In the genomic region with DNA sequence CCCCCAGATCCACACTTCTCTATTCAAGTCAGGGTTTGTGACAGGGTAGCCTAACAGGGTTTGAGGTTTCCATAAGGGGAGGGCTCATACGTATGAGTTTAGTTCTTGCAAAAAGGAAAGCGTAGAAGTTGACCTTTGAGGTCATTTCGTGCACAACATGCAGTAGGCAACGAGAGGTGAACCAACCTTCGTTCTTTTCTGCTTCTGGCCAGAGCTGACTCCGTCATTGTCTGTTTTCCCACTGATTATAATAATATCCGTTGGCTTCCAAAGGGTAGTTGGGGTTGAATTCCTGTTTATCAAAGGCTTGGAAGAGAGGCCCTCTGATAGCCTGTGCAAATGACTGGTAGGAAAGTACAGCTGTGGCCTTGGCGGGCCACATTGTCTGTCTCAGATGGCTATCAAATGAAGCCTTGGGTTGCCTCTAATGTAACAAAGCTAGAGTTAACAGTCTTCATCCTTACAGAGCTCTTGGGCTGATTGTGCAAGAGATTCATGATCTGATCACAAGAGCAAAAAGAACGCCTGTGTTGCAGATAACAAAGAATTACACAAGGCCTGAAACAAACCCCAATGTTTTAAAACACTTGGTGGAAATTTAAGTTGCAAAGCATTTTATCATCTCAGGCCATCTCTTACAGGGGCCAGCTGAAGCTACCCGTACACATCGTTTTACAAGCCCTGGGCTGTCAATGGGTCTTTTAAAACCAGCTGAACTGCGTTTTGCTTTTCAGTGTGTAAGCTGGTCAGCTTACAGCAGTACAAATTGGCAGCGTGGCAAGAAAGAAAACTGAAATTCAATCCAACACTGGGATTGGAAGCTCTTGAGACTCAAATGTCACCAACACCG, we compare ENCODE assay signal across 9 cellular contexts. TPM values are rescaled to one million over a fixed set of nuclear protein-coding genes. Genes with fewer than 3 reads are reported as not detected.
DNase-seq lines count a peak whose midpoint lies in the region; ATAC-seq and TF ChIP-seq lines count a peak whose summit lies in the region.
"Had no signal": no experiment of that assay in that cellular context is flagged by ENCODE, and none has a peak within 500 bp of the region (broad histone marks: within the 10 kb centered on the region; RNA-seq: fewer than 3 reads in every experiment).

No MANE protein-coding gene starts in this region.

- H3K27ac ChIP-seq in Peyer's patch, result peak overlapping the region; percentile 72 to 79 (median 77)
- H3K27ac ChIP-seq in osteoblast (ENCODE audit: low read depth, low read length), result peak overlapping the region; percentile 26
- H3K27ac ChIP-seq: SJSA1 had no signal

- H3K4me1 ChIP-seq in Peyer's patch (peaks cover 0 to 8% (median 3%) of the 10 kb centered on the region in 4 donors), osteoblast (ENCODE audit: insufficient read depth, low read length) (peaks cover 7% of the 10 kb centered on the region)

- H3K36me3 ChIP-seq in Peyer's patch (no peaks in the 10 kb centered on the region), osteoblast (ENCODE audit: insufficient read depth, low read length) (no peaks in the 10 kb centered on the region)
- H3K36me3 ChIP-seq: SJSA1 had no signal

- no peaks in the 10 kb centered on the region for H3K27me3 Mint-ChIP-seq in endothelial cell (ENCODE audit: unreplicated experiment)

- no peak for TF ChIP-seq CTCF in GM12865 (IDR thresholded peaks at IDR 0.05; ENCODE audit: insufficient read depth, low read depth, low read length, missing control alignments)
- TF ChIP-seq CTCF in Peyer's patch (IDR thresholded peaks at IDR 0.05), result no peak
- no peak for TF ChIP-seq CTCF in osteoblast (IDR thresholded peaks at IDR 0.05; ENCODE audit: extremely low read depth, low read depth, low read length)
- no peak for TF ChIP-seq CTCF in endothelial cell (IDR thresholded peaks at IDR 0.05; ENCODE audit: unreplicated experiment)

- TF ChIP-seq POLR2A in Peyer's patch (IDR thresholded peaks at IDR 0.05) (no peak), erythroblast (IDR thresholded peaks at IDR 0.05; ENCODE audit: low read length) (no peak)

- H3K9me3 Mint-ChIP-seq in endothelial cell (ENCODE audit: unreplicated experiment), result no peaks in the 10 kb centered on the region

- H3K4me1 Mint-ChIP-seq in endothelial cell (ENCODE audit: unreplicated experiment), result no peaks in the 10 kb centered on the region

- H3K79me2 ChIP-seq in osteoblast (ENCODE audit: insufficient read depth, low read length), result no peaks in the 10 kb centered on the region

- no peaks in the 10 kb centered on the region for H4K20me1 ChIP-seq in osteoblast (ENCODE audit: insufficient read depth, low read length)

- H3K27me3 ChIP-seq in Peyer's patch (no peaks in the 10 kb centered on the region), osteoblast (ENCODE audit: insufficient read depth, low read length) (no peaks in the 10 kb centered on the region)
- H3K27me3 ChIP-seq: SJSA1 had no signal

- no peaks in the 10 kb centered on the region for H3K36me3 Mint-ChIP-seq in endothelial cell (ENCODE audit: low read depth, unreplicated experiment)

- H3K4me3 ChIP-seq in GM12865 (ENCODE audit: low read depth, low read length) (peak overlapping the region; percentile 53), Peyer's patch (no peak overlapping the region), osteoblast (ENCODE audit: insufficient read depth, low read length) (no peak overlapping the region)
- H3K4me3 ChIP-seq: SJSA1 had no signal

- peak; percentile 54 for DNase-seq in GM12865 (ENCODE audit: low read depth)
- no peak for DNase-seq in Peyer's patch
- DNase-seq in erythroblast (lab: John Stamatoyannopoulos, UW), result peak; percentile 2 to 24
- no peak for DNase-seq in osteoblast (ENCODE audit: insufficient read length, low spot score, missing footprints)
- DNase-seq in endothelial cell (ENCODE audit: low spot score), result no peak
- DNase-seq in A172 (ENCODE audit: low spot score), result no peak

- no peak for ATAC-seq in HG03439 (IDR thresholded peaks at IDR 0.05; ENCODE audit: unreplicated experiment)
- ATAC-seq in HG02759 (IDR thresholded peaks at IDR 0.05; ENCODE audit: unreplicated experiment), result no peak

- H3K4me3 Mint-ChIP-seq in endothelial cell (ENCODE audit: unreplicated experiment), result no peak overlapping the region

- no peaks in the 10 kb centered on the region for H3K9me3 ChIP-seq in Peyer's patch
- no peaks in the 10 kb centered on the region for H3K9me3 ChIP-seq in osteoblast (ENCODE audit: low read depth, low read length)
- H3K9me3 ChIP-seq: SJSA1 had no signal

- H2AFZ ChIP-seq in osteoblast (ENCODE audit: low read length), result peak overlapping the region; percentile 60

- H3K27ac Mint-ChIP-seq in endothelial cell (ENCODE audit: unreplicated experiment), result no peak overlapping the region

- peak overlapping the region; percentile 7 for H3K4me2 ChIP-seq in osteoblast (ENCODE audit: insufficient read depth, low read length)

RNA-seq across cellular contexts. Expression of a gene that starts 46.1 kb away (rescaled TPM):
- total RNA-seq in Peyer's patch, result 1 to 10 TPM in 1 of 4 donors, under 1 TPM in 1, not detected in 2; 0.57 to 1.6 TPM
- under 0.01 TPM in 1 of 2 replicates, not detected in the other for total RNA-seq in osteoblast
- not detected for total RNA-seq in endothelial cell (ENCODE audit: unreplicated experiment)
- total RNA-seq in A172 (2014; rRNA removed; shearing (Covaris generic)), result not detected in 2 replicates
- total RNA-seq: SJSA1 had no signal

Comparison
In these comparisons a context has a peak if more than half of its experiments do, and no peak if none do; other contexts are left out.
1. DNase-seq: peak in GM12865 (single experiment) and erythroblast (2 of 2); none in Peyer's patch (0 of 3), osteoblast (single experiment), endothelial cell (single experiment) and A172 (single experiment).